In the genomic region with DNA sequence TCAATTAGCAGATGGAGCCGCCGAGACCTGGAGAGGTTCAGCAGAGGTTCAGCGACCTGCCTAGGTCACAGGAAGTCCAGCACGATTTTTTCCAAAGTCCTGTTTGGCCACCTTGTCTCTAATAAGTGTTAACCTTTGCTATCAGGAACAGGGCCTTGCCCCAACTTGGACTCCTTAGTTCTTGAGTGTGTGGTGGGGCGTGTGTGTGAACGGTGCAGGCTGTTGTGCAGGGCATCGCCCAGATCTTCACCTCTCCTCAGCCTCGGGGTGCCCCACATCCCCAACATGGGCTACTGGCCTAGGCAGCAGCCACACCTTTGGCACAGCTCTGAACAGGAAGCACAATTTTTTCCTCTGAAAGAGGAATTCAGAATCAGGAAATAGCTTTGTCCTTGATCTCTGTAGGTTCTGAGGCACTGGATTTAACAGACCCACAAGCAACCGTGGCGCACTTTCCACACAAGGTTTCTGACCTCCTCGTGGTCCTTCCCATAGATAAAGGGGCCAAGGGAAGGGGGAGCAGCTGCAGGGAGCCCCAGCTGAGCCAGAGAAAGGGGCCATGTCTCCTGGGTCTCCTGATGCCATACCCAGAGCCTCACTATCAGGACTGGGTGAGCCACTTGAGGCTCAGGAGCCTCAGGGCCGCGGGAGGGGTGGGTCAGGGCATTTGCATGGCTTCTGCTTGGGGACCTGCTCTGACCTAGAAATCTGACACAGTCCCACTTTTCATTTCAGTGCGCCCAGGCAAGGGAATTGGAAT, we compare ENCODE assay signal across 8 cellular contexts. TPM values are rescaled to one million over a fixed set of nuclear protein-coding genes. Genes with fewer than 3 reads are reported as not detected.
A peak's percentile ranks its signal among the peaks of the same experiment; 100 is the strongest.
DNase-seq lines count a peak whose midpoint lies in the region; ATAC-seq and TF ChIP-seq lines count a peak whose summit lies in the region.

No MANE protein-coding gene starts in this region.

- peak overlapping the region; percentile 87 to 99 (median 95) for H3K4me2 ChIP-seq in BLaER1 treated with 17β-estradiol and CSF1 and Interleukin-3, amounts not matched to agents 10 nM and 100 nM
- H3K4me2 ChIP-seq in parathyroid adenoma (ENCODE audit: low read length) = peak overlapping the region; percentile 4

- WGBS in heart left ventricle, 4 donors = 34 to 46% (median 37%) methylated on average over 11 to 14 of the region's 14 CpGs

- TF ChIP-seq CTCF in RWPE1 (conservative IDR thresholded peaks at IDR 0.05; ENCODE audit: low read depth) (no peak), heart left ventricle (IDR thresholded peaks at IDR 0.05) (no peak), parathyroid adenoma (IDR thresholded peaks at IDR 0.05) (no peak)

- H3K79me2 ChIP-seq in parathyroid adenoma = peaks cover 95% of the 10 kb centered on the region

- H3K27me3 ChIP-seq in BLaER1 treated with 17β-estradiol and CSF1 and Interleukin-3, amounts not matched to agents 10 nM and 100 nM = no peaks in the 10 kb centered on the region
- H3K27me3 ChIP-seq in heart left ventricle = no peaks in the 10 kb centered on the region
- no peaks in the 10 kb centered on the region for H3K27me3 ChIP-seq in parathyroid adenoma (ENCODE audit: control insufficient read depth, insufficient read depth, low read length)
- no peaks in the 10 kb centered on the region for H3K27me3 ChIP-seq in HAP-1 (ENCODE audit: low read depth)

- H3K36me3 ChIP-seq in BLaER1 treated with 17β-estradiol and CSF1 and Interleukin-3, amounts not matched to agents 10 nM and 100 nM = peaks cover 0 to 27% (median 9%) of the 10 kb centered on the region in 11 experiments; a peak in 15 of 22 replicates
- peaks cover 0 to 10% (median 0%) of the 10 kb centered on the region in 9 donors for H3K36me3 ChIP-seq in heart left ventricle
- no peaks in the 10 kb centered on the region for H3K36me3 ChIP-seq in parathyroid adenoma (ENCODE audit: control insufficient read depth, insufficient read depth, low read length)
- 0 out of 2 replicates have a peak, but pooled peaks cover 5% of the 10 kb centered on the region for H3K36me3 ChIP-seq in HAP-1 (replicated peaks)

- no peak overlapping the region for H2AFZ ChIP-seq in parathyroid adenoma

- DNase-seq in RWPE1 (ENCODE audit: low spot score) (no peak), heart left ventricle (peak in 1 of 5 donors; percentile 25), OCI-M2 (lab: John Stamatoyannopoulos, UW; ENCODE audit: unreplicated experiment) (no peak), amniotic stem cell (lab: John Stamatoyannopoulos, UW) (no peak), NCI-H2081 (lab: John Stamatoyannopoulos, UW) (no peak), HAP-1 (ENCODE audit: low spot score in 2 of 2) (no peak)

- no peaks in the 10 kb centered on the region for H3K9me3 ChIP-seq in BLaER1 treated with 17β-estradiol and CSF1 and Interleukin-3, amounts not matched to agents 10 nM and 100 nM (replicated peaks in 1 of 11)
- H3K9me3 ChIP-seq in heart left ventricle (no peaks in the 10 kb centered on the region), parathyroid adenoma (ENCODE audit: control insufficient read depth, low read length) (no peaks in the 10 kb centered on the region), HAP-1 (no peaks in the 10 kb centered on the region)

- no peak for TF ChIP-seq POLR2A in heart left ventricle (IDR thresholded peaks at IDR 0.05)

- intact Hi-C loops in heart left ventricle (cut with DNase I) = loop anchor here in 1 of 10 donors (10.0 kb wide), 1 partner anchor 62 kb away; no protein-coding TSS in a partner anchor

- H3K9ac ChIP-seq in BLaER1 treated with 17β-estradiol and CSF1 and Interleukin-3, amounts not matched to agents 10 nM and 100 nM = peak overlapping the region in 10 of 11 experiments; percentile 5 to 75 (median 66); a peak in 17 of 22 replicates
- no peak overlapping the region for H3K9ac ChIP-seq in parathyroid adenoma

- POLR2A ChIA-PET in RWPE1 (lab: Yijun Ruan, JAX; ENCODE audit: low non-redundant PET) = no interaction called here

- peak overlapping the region in 9 of 11 experiments; percentile 57 to 82 (median 74); a peak in 18 of 22 replicates for H3K27ac ChIP-seq in BLaER1 treated with 17β-estradiol and CSF1 and Interleukin-3, amounts not matched to agents 10 nM and 100 nM
- H3K27ac ChIP-seq in RWPE1 (peak overlapping the region; percentile 71), heart left ventricle (peak overlapping the region; percentile 13 to 86 (median 64)), parathyroid adenoma (no peak overlapping the region)

- in situ Hi-C loops in HAP-1 (cut with MboI; ENCODE audit: low sequenced_read_pairs) = no loop called here

- CTCF ChIA-PET in RWPE1 (lab: Yijun Ruan, JAX) = no interaction called here

- peak in 1 of 4 donors; percentile 21 for ATAC-seq in heart left ventricle

- peak overlapping the region in 8 of 10 experiments; percentile 1 to 51 (median 36); a peak in 12 of 20 replicates for H3K4me3 ChIP-seq in BLaER1 treated with 17β-estradiol and CSF1 and Interleukin-3, amounts not matched to agents 10 nM and 100 nM
- no peak overlapping the region for H3K4me3 ChIP-seq in heart left ventricle
- no peak overlapping the region for H3K4me3 ChIP-seq in parathyroid adenoma (ENCODE audit: low read depth, low read length)
- H3K4me3 ChIP-seq in HAP-1 = no peak overlapping the region

- H3K4me1 ChIP-seq in BLaER1 treated with 17β-estradiol and CSF1 and Interleukin-3, amounts not matched to agents 10 nM and 100 nM = peaks cover 71 to 100% (median 100%) of the 10 kb centered on the region in 10 experiments
- H3K4me1 ChIP-seq in heart left ventricle (peaks cover 30 to 100% (median 90%) of the 10 kb centered on the region in 12 donors), parathyroid adenoma (peaks cover 27% of the 10 kb centered on the region), HAP-1 (no peaks in the 10 kb centered on the region)

- H4K20me1 ChIP-seq in BLaER1 treated with 17β-estradiol and CSF1 and Interleukin-3, amounts not matched to agents 10 nM and 100 nM = peaks cover 62 to 99% (median 96%) of the 10 kb centered on the region in 11 experiments; a peak in 21 of 22 replicates

RNA-seq across cellular contexts. Expression of a gene that starts 10.4 kb away (rescaled TPM):
- total RNA-seq in heart left ventricle = 100 to 1,000 TPM; 131 to 686 (median 343) TPM
- 100 to 1,000 TPM; 237 to 476 TPM for polyA plus RNA-seq in heart left ventricle

Comparison
In these comparisons a context has a peak if more than half of its experiments do, and no peak if none do; other contexts are left out.
1. H3K4me3 ChIP-seq: peak in BLaER1 treated with 17β-estradiol and CSF1 and Interleukin-3, amounts not matched to agents 10 nM and 100 nM (8 of 10); none in heart left ventricle (0 of 12), parathyroid adenoma (single experiment) and HAP-1 (single experiment).